ENCODE assay signal across 20 cellular contexts in genomic region chr10:124476043-124476725, GRCh38. TPM values are rescaled to one million over a fixed set of nuclear protein-coding genes. Genes with fewer than 3 reads are reported as not detected.
DNase-seq lines count a peak whose midpoint lies in the region; ATAC-seq, FAIRE-seq and TF ChIP-seq lines count a peak whose summit lies in the region.
"Had no signal": no experiment of that assay in that cellular context is flagged by ENCODE, and none has a peak within 500 bp of the region (broad histone marks: within the 10 kb centered on the region; RNA-seq: fewer than 3 reads in every experiment).

No MANE protein-coding gene starts in this region.

- TF ChIP-seq EP300 in H1 (IDR thresholded peaks at IDR 0.05; ENCODE audit: borderline replicate concordance in 1 of 2, low read depth in 2 of 2, low read length in 2 of 2) (no peak), HepG2 (IDR thresholded peaks at IDR 0.05; ENCODE audit: low read depth in 2 of 2, low read length in 2 of 2) (no peak), HepG2 (CRISPR knock-in tag; IDR thresholded peaks at IDR 0.05; ENCODE audit: borderline replicate concordance) (no peak; the same call in 1 of the 2 replicates)

- no peak overlapping the region for H4K91ac ChIP-seq in H1 (replicated peaks; ENCODE audit: insufficient read length, low read length)

- no TSS peak for BruUV-seq in HepG2 (replicated peaks; lab: Mats Ljungman, UMichigan)

- H3K9me3 ChIP-seq in H1 (ENCODE audit: insufficient read depth in 2 of 2, low read depth in 1 of 2, low read length in 1 of 2) (no peaks in the 10 kb centered on the region), HepG2 (ENCODE audit: low read length) (no peaks in the 10 kb centered on the region), small intestine (ENCODE audit: control insufficient read depth, low read depth) (no peaks in the 10 kb centered on the region)
- H3K9me3 ChIP-seq in naive thymus-derived CD4-positive, alpha-beta T cell (ENCODE audit: control insufficient read depth in 2 of 3, low read length in 3 of 3): no peaks in the 10 kb centered on the region
- H3K9me3 ChIP-seq: HAP-1, SK-N-SH had no signal

- no peak overlapping the region for H3K56ac ChIP-seq in H1 (replicated peaks; ENCODE audit: insufficient read length, low read depth, low read length)

- H4K5ac ChIP-seq in H1 (ENCODE audit: insufficient read length, low read depth, low read length): no peak overlapping the region

- no peak overlapping the region for H2BK120ac ChIP-seq in H1 (replicated peaks; ENCODE audit: low read depth, low read length)

- no peaks in the 10 kb centered on the region for H3K79me2 ChIP-seq in H1 (ENCODE audit: control insufficient read depth in 1 of 2, insufficient read depth in 2 of 2, low read length in 2 of 2)
- H3K79me2 ChIP-seq in HepG2 (ENCODE audit: insufficient read depth, low read length): no peaks in the 10 kb centered on the region

- peaks cover 4 to 22% (median 10%) of the 10 kb centered on the region in 4 experiments for H3K4me1 ChIP-seq in H1 (replicated peaks in 1 of 4; ENCODE audit: control insufficient read depth in 3 of 4, insufficient read depth in 4 of 4, low read length in 3 of 4)
- H3K4me1 ChIP-seq in HepG2 (ENCODE audit: insufficient read depth, low read length): peaks cover 79% of the 10 kb centered on the region
- peaks cover 0 to 3% of the 10 kb centered on the region in 2 donors for H3K4me1 ChIP-seq in small intestine (ENCODE audit: control insufficient read depth in 2 of 2, insufficient read depth in 1 of 2, low read depth in 1 of 2, low read length in 1 of 2)
- H3K4me1 ChIP-seq in naive thymus-derived CD4-positive, alpha-beta T cell (ENCODE audit: control insufficient read depth in 2 of 2, insufficient read depth in 2 of 2, low read length in 2 of 2): no peaks in the 10 kb centered on the region
- H3K4me1 ChIP-seq: HAP-1 had no signal

- no peaks in the 10 kb centered on the region for H3K36me3 Mint-ChIP-seq in naive thymus-derived CD4-positive, alpha-beta T cell

- H3K4me1 Mint-ChIP-seq in naive thymus-derived CD4-positive, alpha-beta T cell: peaks cover 0 to 12% (median 4%) of the 10 kb centered on the region in 7 donors

- H3K4me3 ChIP-seq in H1 (ENCODE audit: extremely low read depth in 1 of 4, insufficient read depth in 2 of 4, low read depth in 3 of 4, low read length in 4 of 4): no peak overlapping the region
- H3K4me3 ChIP-seq in HepG2 (replicated peaks in 1 of 3; ENCODE audit: insufficient read depth in 1 of 3, low read depth in 2 of 3, low read length in 3 of 3): peak overlapping the region; percentile 42 to 67 (median 54); a peak in 5 of 6 replicates
- no peak overlapping the region for H3K4me3 ChIP-seq in small intestine (ENCODE audit: low read depth in 1 of 2, low read length in 2 of 2)
- H3K4me3 ChIP-seq in naive thymus-derived CD4-positive, alpha-beta T cell (ENCODE audit: low read length): no peak overlapping the region
- H3K4me3 ChIP-seq: HAP-1 had no signal

- TF ChIP-seq POLR2A in H1 (IDR thresholded peaks at IDR 0.05; ENCODE audit: control extremely low read depth in 1 of 2, low read depth in 2 of 2, low read length in 2 of 2): no peak
- TF ChIP-seq POLR2A in HepG2 (IDR thresholded peaks at IDR 0.05; ENCODE audit: insufficient read depth in 1 of 2, low read depth in 2 of 2, low read length in 2 of 2): peak in 1 of 2 experiments; percentile 54; a peak in 1 of 4 replicates

- peak; percentile 83 for DNase-seq in DMS53 treated with DMSO at 0.1 percent for 48 hours (lab: John Stamatoyannopoulos, UW; ENCODE audit: unreplicated experiment)
- DNase-seq in H1 (ENCODE audit: low read depth in 1 of 2, low spot score in 2 of 2): no peak
- peak; percentile 80 for DNase-seq in HepG2 (ENCODE audit: low spot score)
- peak; percentile 98 for DNase-seq in small intestine
- no peak for DNase-seq in GF-D8 (lab: John Stamatoyannopoulos, UW)
- DNase-seq in NOMO-1 treated with dmso at 0.1 percent for 144 hours (lab: John Stamatoyannopoulos, UW; ENCODE audit: unreplicated experiment): no peak
- DNase-seq in naive thymus-derived CD4-positive, alpha-beta T cell: no peak
- DNase-seq: DMS153, NCI-H1048, NCI-H2081 treated with DMSO at 0.1 percent for 48 hours, NCI-H510A, SHP77, SK-N-SH had no signal

- H3K4me3 Mint-ChIP-seq in naive thymus-derived CD4-positive, alpha-beta T cell: no peak overlapping the region

- H3K27ac ChIP-seq in H1 (ENCODE audit: low read depth, low read length) (no peak overlapping the region), HepG2 (ENCODE audit: extremely low read length, insufficient read depth, low read length) (peak overlapping the region; percentile 57), small intestine (ENCODE audit: low read depth in 1 of 2, low read length in 1 of 2) (peak overlapping the region; percentile 49 to 82)
- H3K27ac ChIP-seq in naive thymus-derived CD4-positive, alpha-beta T cell (ENCODE audit: low read depth, low read length): no peak overlapping the region
- H3K27ac ChIP-seq: C4-2B, KMS-11 had no signal

- peak overlapping the region; percentile 90 for H2BK15ac ChIP-seq in H1 (ENCODE audit: low read length)

- H3K9ac ChIP-seq in H1 (replicated peaks in 1 of 4; ENCODE audit: extremely low read depth in 1 of 4, low read depth in 3 of 4, low read length in 3 of 4) (no peak overlapping the region), HepG2 (ENCODE audit: insufficient read depth, low read depth, low read length) (peak overlapping the region; percentile 55)
- H3K9ac ChIP-seq: KMS-11, SK-N-SH had no signal

- TF ChIP-seq RAD21 in H1 (IDR thresholded peaks at IDR 0.05 in 1 of 2, conservative IDR thresholded peaks at IDR 0.05 in 1 of 2; ENCODE audit: low read depth in 2 of 2, low read length in 2 of 2): no peak
- TF ChIP-seq RAD21 in HepG2 (CRISPR knock-in tag; IDR thresholded peaks at IDR 0.05): no peak

- peak overlapping the region; percentile 66; the same call in 1 of the 2 replicates for H2AK5ac ChIP-seq in H1 (ENCODE audit: low read depth, low read length)

- FAIRE-seq in H1 (lab: Jason Lieb, UNC): no peak
- FAIRE-seq in HepG2 (lab: Jason Lieb, UNC): peak; percentile 73
- FAIRE-seq in small intestine (lab: Jason Lieb, UNC): no peak
- FAIRE-seq: GM19239, RCC 7860 had no signal

- intact Hi-C loops in HepG2 (cut with micrococcal nuclease; ENCODE audit: unreplicated experiment): no loop called here
- intact Hi-C loops in naive thymus-derived CD4-positive, alpha-beta T cell (cut with micrococcal nuclease): no loop called here

- H3K36me3 ChIP-seq in H1 (ENCODE audit: control insufficient read depth in 2 of 4, insufficient read depth in 4 of 4, low read length in 3 of 4) (0 out of 8 replicates have a peak, but pooled peaks cover 0 to under 1% (median 0%) of the 10 kb centered on the region in 4 experiments), HepG2 (replicated peaks in 1 of 2; ENCODE audit: control insufficient read depth in 1 of 2, insufficient read depth in 2 of 2, low read length in 2 of 2) (no peaks in the 10 kb centered on the region), small intestine (ENCODE audit: control insufficient read depth in 2 of 2, insufficient read depth in 2 of 2, low read length in 2 of 2) (no peaks in the 10 kb centered on the region)
- H3K36me3 ChIP-seq in naive thymus-derived CD4-positive, alpha-beta T cell (ENCODE audit: control insufficient read depth in 2 of 3, insufficient read depth in 3 of 3, low read length in 3 of 3): no peaks in the 10 kb centered on the region
- H3K36me3 ChIP-seq: HAP-1 had no signal

- 0 out of 2 replicates have a peak overlapping the region, but pooled peaks have one; percentile 68 for H2BK12ac ChIP-seq in H1 (ENCODE audit: low read depth, low read length)

- H2BK20ac ChIP-seq in H1 (ENCODE audit: low read length): 0 out of 2 replicates have a peak overlapping the region, but pooled peaks have one; percentile 61

- WGBS in H1 (ENCODE audit: extremely low coverage in 1 of 2, insufficient coverage in 1 of 2, insufficient read length in 1 of 2, insufficient replicate concordance in 2 of 2, low coverage in 1 of 2, low lambda C conversion rate in 2 of 2, missing lambda C conversion rate in 1 of 2), 2 experiments: 93% methylated on average over 23 of the region's 23 CpGs; no CpG with 5 or more reads in 1 of the 2 experiments
- 23% methylated on average over 14 of the region's 23 CpGs for WGBS in HepG2 (ENCODE audit: low lambda C conversion rate)
- 42 to 80% (median 60%) methylated on average over 23 of the region's 23 CpGs for WGBS in small intestine, 3 donors

- H3K79me1 ChIP-seq in H1 (ENCODE audit: low read depth, low read length): peaks cover 3% of the 10 kb centered on the region; the same call in 1 of the 2 replicates

- CTCF ChIA-PET in H1 (lab: Charles Lee; ENCODE audit: partially characterized antibody) (interaction anchor here (0.5 to 1.3 kb wide), 5 partner anchors 27 to 334 kb away, joined by 3 to 4 read pairs (median 3); no protein-coding TSS in a partner anchor), HepG2 (lab: Yijun Ruan, JAX; ENCODE audit: low intra/inter-chr PET ratio, low total read pairs) (no interaction called here)
- CTCF ChIA-PET in naive thymus-derived CD4-positive, alpha-beta T cell (lab: Charles Lee): no interaction called here

- H3K9me3 Mint-ChIP-seq in naive thymus-derived CD4-positive, alpha-beta T cell: no peaks in the 10 kb centered on the region

- peak overlapping the region; percentile 26; the same call in 1 of the 2 replicates for H2BK5ac ChIP-seq in H1 (ENCODE audit: low read depth, low read length)

- H3K18ac ChIP-seq in H1 (ENCODE audit: extremely low read depth, low read length): no peak overlapping the region

- no peak overlapping the region; the same call in 1 of the 2 replicates for H4K8ac ChIP-seq in H1 (ENCODE audit: extremely low read depth, insufficient read depth, low read length)

- no peaks in the 10 kb centered on the region for H3K27me3 Mint-ChIP-seq in naive thymus-derived CD4-positive, alpha-beta T cell

- H3K23ac ChIP-seq in H1 (ENCODE audit: insufficient read length): no peak overlapping the region

- no peak overlapping the region for H3K14ac ChIP-seq in H1 (ENCODE audit: insufficient read length)

- H3K4me2 ChIP-seq in H1 (ENCODE audit: insufficient read depth in 1 of 2, low read depth in 2 of 2, low read length in 2 of 2) (no peak overlapping the region), HepG2 (ENCODE audit: low read depth, low read length) (peak overlapping the region; percentile 100)
- H3K4me2 ChIP-seq: KMS-11, SK-N-SH had no signal

- POLR2A ChIA-PET in H1 (lab: Charles Lee; ENCODE audit: partially characterized antibody) (interaction anchor here (1.2 kb wide), 1 partner anchor 14 kb away, joined by 4 read pairs; the partner anchor contains the start of gene LHPP), HepG2 (lab: Yijun Ruan, JAX) (interaction anchor here (1.0 to 1.9 kb wide), 8 partner anchors 8 to 412 kb away, joined by 3 to 11 read pairs (median 7); partner anchors contain the start of genes LHPP and OAT)
- POLR2A ChIA-PET in naive thymus-derived CD4-positive, alpha-beta T cell (lab: Charles Lee): no interaction called here

- H3K4ac ChIP-seq in H1 (replicated peaks; ENCODE audit: insufficient read length, low read depth, low read length): no peak overlapping the region

- peak; percentile 65 for ATAC-seq in HepG2
- ATAC-seq in HG03521 (IDR thresholded peaks at IDR 0.05; ENCODE audit: unreplicated experiment): no peak
- no peak for ATAC-seq in naive thymus-derived CD4-positive, alpha-beta T cell

- H3K27ac Mint-ChIP-seq in naive thymus-derived CD4-positive, alpha-beta T cell: no peak overlapping the region

- H3K27me3 ChIP-seq in H1 (replicated peaks in 1 of 4; ENCODE audit: control insufficient read depth in 3 of 4, extremely low read depth in 1 of 4, insufficient read depth in 3 of 4, low read length in 3 of 4) (no peaks in the 10 kb centered on the region), HepG2 (ENCODE audit: control insufficient read depth in 1 of 2, insufficient read depth in 2 of 2, low read length in 2 of 2) (no peaks in the 10 kb centered on the region), small intestine (ENCODE audit: control insufficient read depth in 2 of 2, insufficient read depth in 2 of 2, low read length in 2 of 2) (no peaks in the 10 kb centered on the region)
- no peaks in the 10 kb centered on the region for H3K27me3 ChIP-seq in naive thymus-derived CD4-positive, alpha-beta T cell (ENCODE audit: control insufficient read depth in 2 of 2, insufficient read depth in 2 of 2, low read length in 2 of 2)

- H4K20me1 ChIP-seq in H1 (replicated peaks in 1 of 2; ENCODE audit: control insufficient read depth in 1 of 2, insufficient read depth in 2 of 2, low read length in 2 of 2) (peaks cover 0 to 2% of the 10 kb centered on the region in 2 experiments), HepG2 (ENCODE audit: insufficient read depth, low read length) (no peaks in the 10 kb centered on the region)

- no peak overlapping the region for H2AFZ ChIP-seq in H1 (ENCODE audit: low read length)
- no peak overlapping the region for H2AFZ ChIP-seq in HepG2 (ENCODE audit: low read length)

- 0 out of 2 replicates have a peak, but pooled peaks cover 2% of the 10 kb centered on the region for H3K23me2 ChIP-seq in H1 (ENCODE audit: low read depth, low read length)

- in situ Hi-C loops in HepG2 (cut with HindIII; ENCODE audit: extremely low pct_ligation_motif_present, low pct_unique_long_range_greater_than_20kb): no loop called here

- TF ChIP-seq CTCF in H1 (IDR thresholded peaks at IDR 0.05; ENCODE audit: control extremely low read depth in 1 of 3, insufficient read depth in 1 of 3, low read depth in 1 of 3, low read length in 3 of 3): no peak
- no peak for TF ChIP-seq CTCF in HepG2 (CRISPR knock-in tag; IDR thresholded peaks at IDR 0.05)

RNA-seq across cellular contexts. Expression of gene LHPP, which starts 14.6 kb away (rescaled TPM):
- total RNA-seq in H1 (2021; fragmentation: NEBNext Ultra II Directional; extraction: Animal tissue kit (Norgen Biotek cat#: 25700)): 26.0 and 27.5 TPM in 2 replicates
- polyA plus RNA-seq in H1 (2011; rRNA removed) (45.0 and 50.5 TPM in 2 replicates), HepG2 (2011; rRNA removed) (13.1 and 13.7 TPM in 2 replicates), small intestine (10 to 100 TPM; 17.2 to 36.5 (median 33.5) TPM)
- 39.2 TPM for polyA plus RNA-seq in H1 (2011; cell fraction: cytosol; rRNA removed)
- polyA plus RNA-seq in H1 (2011; cell fraction: nucleus; rRNA removed): 40.4 TPM
- polyA plus RNA-seq in H1 (2012, experiment 1 of 2): 20.9 to 42.0 TPM (median 37.2 TPM) in 4 replicates
- polyA plus RNA-seq in H1 (2012, experiment 2 of 2): 36.6 TPM
- polyA plus RNA-seq in H1 (2013, experiment 1 of 2): 18.9 TPM
- polyA plus RNA-seq in H1 (2013, experiment 2 of 2): 18.9 TPM
- 19.6 and 21.2 TPM in 2 replicates for polyA minus RNA-seq in H1 (2011; rRNA and poly(A)+ RNA removed)
- 10.4 TPM for polyA minus RNA-seq in H1 (2011; cell fraction: cytosol; rRNA and poly(A)+ RNA removed)
- 24.9 TPM for polyA minus RNA-seq in H1 (2011; cell fraction: nucleus; rRNA and poly(A)+ RNA removed)
- 3.7 and 5.2 TPM in 2 replicates for total RNA-seq in HepG2 (2016; rRNA removed; fragmentation: Illumina TruSeq; extraction: Trizol)
- total RNA-seq in HepG2 (2016; cell fraction: cytosol; rRNA removed; fragmentation: Illumina TruSeq; extraction: Trizol; ENCODE audit: low read depth): 1.1 and 1.9 TPM in 2 replicates
- 4.7 and 6.3 TPM in 2 replicates for total RNA-seq in HepG2 (2016; cell fraction: insoluble cytoplasmic fraction; rRNA removed; fragmentation: Illumina TruSeq; extraction: Trizol)
- 1.9 TPM in 2 replicates for total RNA-seq in HepG2 (2016; cell fraction: membrane; rRNA removed; fragmentation: Illumina TruSeq; extraction: Trizol)
- total RNA-seq in HepG2 (2016; cell fraction: nucleus; rRNA removed; fragmentation: Illumina TruSeq; extraction: Trizol): 2.4 and 3.4 TPM in 2 replicates
- polyA plus RNA-seq in HepG2 (2011; cell fraction: cytosol; rRNA removed): 14.4 and 17.0 TPM in 2 replicates
- 11.1 and 11.2 TPM in 2 replicates for polyA plus RNA-seq in HepG2 (2011; cell fraction: nucleus; rRNA removed)
- 10.0 and 13.7 TPM in 2 replicates for polyA plus RNA-seq in HepG2 (2012)
- 3.8 and 5.7 TPM in 2 replicates for polyA plus RNA-seq in HepG2 (2016; cell fraction: cytosol; fragmentation: Illumina TruSeq; extraction: Trizol; ENCODE audit: low read depth)
- polyA plus RNA-seq in HepG2 (2016; cell fraction: insoluble cytoplasmic fraction; fragmentation: Illumina TruSeq; extraction: Trizol; ENCODE audit: low read depth): 7.2 and 9.2 TPM in 2 replicates
- 5.6 and 5.8 TPM in 2 replicates for polyA plus RNA-seq in HepG2 (2016; cell fraction: membrane; fragmentation: Illumina TruSeq; extraction: Trizol; ENCODE audit: low read depth)
- 5.1 and 7.2 TPM in 2 replicates for polyA plus RNA-seq in HepG2 (2016; cell fraction: nucleus; fragmentation: Illumina TruSeq; extraction: Trizol; ENCODE audit: insufficient read depth, low read depth)
- polyA minus RNA-seq in HepG2 (2011; rRNA and poly(A)+ RNA removed; ENCODE audit: low replicate concordance): 12.5 and 12.6 TPM in 2 replicates
- 6.0 and 7.2 TPM in 2 replicates for polyA minus RNA-seq in HepG2 (2011; cell fraction: cytosol; rRNA and poly(A)+ RNA removed)
- polyA minus RNA-seq in HepG2 (2011; cell fraction: nucleus; rRNA and poly(A)+ RNA removed): 7.0 and 9.8 TPM in 2 replicates
- total RNA-seq in naive thymus-derived CD4-positive, alpha-beta T cell: 10 to 100 TPM; 19.8 to 31.2 (median 27.6) TPM
- 10 to 100 TPM; 21.5 to 23.4 TPM for polyA plus RNA-seq in naive thymus-derived CD4-positive, alpha-beta T cell

RNA-seq across cellular contexts. Expression of gene NKX1-2, which starts 26.3 kb away (rescaled TPM):
- total RNA-seq in H1 (2021; fragmentation: NEBNext Ultra II Directional; extraction: Animal tissue kit (Norgen Biotek cat#: 25700)): 33.9 and 34.9 TPM in 2 replicates
- polyA plus RNA-seq in H1 (2011; rRNA removed): 11.5 and 12.7 TPM in 2 replicates
- 17.0 TPM for polyA plus RNA-seq in H1 (2011; cell fraction: cytosol; rRNA removed)
- polyA plus RNA-seq in H1 (2011; cell fraction: nucleus; rRNA removed): 9.4 TPM
- polyA plus RNA-seq in H1 (2012, experiment 1 of 2): 17.0 to 28.5 TPM (median 22.6 TPM) in 4 replicates
- 25.6 TPM for polyA plus RNA-seq in H1 (2012, experiment 2 of 2)
- 22.8 TPM for polyA plus RNA-seq in H1 (2013, experiment 1 of 2)
- polyA plus RNA-seq in H1 (2013, experiment 2 of 2): 23.9 TPM
- polyA minus RNA-seq in H1 (2011; rRNA and poly(A)+ RNA removed): 18.1 and 19.2 TPM in 2 replicates
- polyA minus RNA-seq in H1 (2011; cell fraction: cytosol; rRNA and poly(A)+ RNA removed): 29.8 TPM
- 15.2 TPM for polyA minus RNA-seq in H1 (2011; cell fraction: nucleus; rRNA and poly(A)+ RNA removed)
- total RNA-seq in HepG2 (2016; rRNA removed; fragmentation: Illumina TruSeq; extraction: Trizol): not detected in 2 replicates
- not detected in 2 replicates for total RNA-seq in HepG2 (2016; cell fraction: cytosol; rRNA removed; fragmentation: Illumina TruSeq; extraction: Trizol; ENCODE audit: low read depth)
- total RNA-seq in HepG2 (2016; cell fraction: insoluble cytoplasmic fraction; rRNA removed; fragmentation: Illumina TruSeq; extraction: Trizol): not detected in 2 replicates
- total RNA-seq in HepG2 (2016; cell fraction: membrane; rRNA removed; fragmentation: Illumina TruSeq; extraction: Trizol): not detected in 2 replicates
- total RNA-seq in HepG2 (2016; cell fraction: nucleus; rRNA removed; fragmentation: Illumina TruSeq; extraction: Trizol): not detected in 2 replicates
- polyA plus RNA-seq in HepG2 (2011; rRNA removed): not detected in 2 replicates
- polyA plus RNA-seq in HepG2 (2011; cell fraction: cytosol; rRNA removed): not detected in 2 replicates
- not detected in 2 replicates for polyA plus RNA-seq in HepG2 (2011; cell fraction: nucleus; rRNA removed)
- not detected in 2 replicates for polyA plus RNA-seq in HepG2 (2012)
- not detected in 2 replicates for polyA plus RNA-seq in HepG2 (2016; cell fraction: cytosol; fragmentation: Illumina TruSeq; extraction: Trizol; ENCODE audit: low read depth)
- not detected in 2 replicates for polyA plus RNA-seq in HepG2 (2016; cell fraction: insoluble cytoplasmic fraction; fragmentation: Illumina TruSeq; extraction: Trizol; ENCODE audit: low read depth)
- polyA plus RNA-seq in HepG2 (2016; cell fraction: membrane; fragmentation: Illumina TruSeq; extraction: Trizol; ENCODE audit: low read depth): not detected in 2 replicates
- not detected in 2 replicates for polyA plus RNA-seq in HepG2 (2016; cell fraction: nucleus; fragmentation: Illumina TruSeq; extraction: Trizol; ENCODE audit: insufficient read depth, low read depth)
- polyA minus RNA-seq in HepG2 (2011; rRNA and poly(A)+ RNA removed; ENCODE audit: low replicate concordance): not detected in 2 replicates
- not detected in 2 replicates for polyA minus RNA-seq in HepG2 (2011; cell fraction: cytosol; rRNA and poly(A)+ RNA removed)
- not detected in 2 replicates for polyA minus RNA-seq in HepG2 (2011; cell fraction: nucleus; rRNA and poly(A)+ RNA removed)
- polyA plus RNA-seq in small intestine: under 1 TPM in 1 of 3 donors, not detected in 2; 0.06 TPM
- not detected for total RNA-seq in naive thymus-derived CD4-positive, alpha-beta T cell
- polyA plus RNA-seq in naive thymus-derived CD4-positive, alpha-beta T cell: not detected
- total RNA-seq: A673 had no signal
- polyA plus RNA-seq: SK-N-SH had no signal

RNA-seq across cellular contexts. Expression of gene OAT, which starts 57.5 kb away (rescaled TPM):
- 121 TPM in 2 replicates for total RNA-seq in H1 (2021; fragmentation: NEBNext Ultra II Directional; extraction: Animal tissue kit (Norgen Biotek cat#: 25700))
- polyA plus RNA-seq in H1 (2011; rRNA removed): 40.3 and 67.8 TPM in 2 replicates
- polyA plus RNA-seq in H1 (2011; cell fraction: cytosol; rRNA removed): 78.9 TPM
- polyA plus RNA-seq in H1 (2011; cell fraction: nucleus; rRNA removed): 33.9 TPM
- 69.7 to 96.8 TPM (median 81.5 TPM) in 4 replicates for polyA plus RNA-seq in H1 (2012, experiment 1 of 2)
- polyA plus RNA-seq in H1 (2012, experiment 2 of 2): 10.6 TPM
- 57.5 TPM for polyA plus RNA-seq in H1 (2013, experiment 1 of 2)
- polyA plus RNA-seq in H1 (2013, experiment 2 of 2): 54.5 TPM
- polyA minus RNA-seq in H1 (2011; rRNA and poly(A)+ RNA removed): 65.2 and 99.5 TPM in 2 replicates
- polyA minus RNA-seq in H1 (2011; cell fraction: cytosol; rRNA and poly(A)+ RNA removed): 42.3 TPM
- polyA minus RNA-seq in H1 (2011; cell fraction: nucleus; rRNA and poly(A)+ RNA removed): 33.1 TPM
- total RNA-seq in HepG2 (2016; rRNA removed; fragmentation: Illumina TruSeq; extraction: Trizol): 96.7 and 152 TPM in 2 replicates
- 10.4 and 13.0 TPM in 2 replicates for total RNA-seq in HepG2 (2016; cell fraction: cytosol; rRNA removed; fragmentation: Illumina TruSeq; extraction: Trizol; ENCODE audit: low read depth)
- total RNA-seq in HepG2 (2016; cell fraction: insoluble cytoplasmic fraction; rRNA removed; fragmentation: Illumina TruSeq; extraction: Trizol): 94.1 and 153 TPM in 2 replicates
- 14.4 and 16.9 TPM in 2 replicates for total RNA-seq in HepG2 (2016; cell fraction: membrane; rRNA removed; fragmentation: Illumina TruSeq; extraction: Trizol)
- 41.8 and 47.5 TPM in 2 replicates for total RNA-seq in HepG2 (2016; cell fraction: nucleus; rRNA removed; fragmentation: Illumina TruSeq; extraction: Trizol)
- 72.7 and 87.8 TPM in 2 replicates for polyA plus RNA-seq in HepG2 (2011; rRNA removed)
- polyA plus RNA-seq in HepG2 (2011; cell fraction: cytosol; rRNA removed): 51.4 and 77.1 TPM in 2 replicates
- polyA plus RNA-seq in HepG2 (2011; cell fraction: nucleus; rRNA removed): 20.7 and 25.9 TPM in 2 replicates
- 48.6 and 50.0 TPM in 2 replicates for polyA plus RNA-seq in HepG2 (2012)
- polyA plus RNA-seq in HepG2 (2016; cell fraction: cytosol; fragmentation: Illumina TruSeq; extraction: Trizol; ENCODE audit: low read depth): 4.1 TPM in 2 replicates
- 119 and 129 TPM in 2 replicates for polyA plus RNA-seq in HepG2 (2016; cell fraction: insoluble cytoplasmic fraction; fragmentation: Illumina TruSeq; extraction: Trizol; ENCODE audit: low read depth)
- 9.8 and 10.1 TPM in 2 replicates for polyA plus RNA-seq in HepG2 (2016; cell fraction: membrane; fragmentation: Illumina TruSeq; extraction: Trizol; ENCODE audit: low read depth)
- polyA plus RNA-seq in HepG2 (2016; cell fraction: nucleus; fragmentation: Illumina TruSeq; extraction: Trizol; ENCODE audit: insufficient read depth, low read depth): 56.3 and 59.0 TPM in 2 replicates
- polyA minus RNA-seq in HepG2 (2011; rRNA and poly(A)+ RNA removed; ENCODE audit: low replicate concordance): 28.4 and 56.2 TPM in 2 replicates
- polyA minus RNA-seq in HepG2 (2011; cell fraction: cytosol; rRNA and poly(A)+ RNA removed): 46.3 and 52.4 TPM in 2 replicates
- 28.8 and 40.4 TPM in 2 replicates for polyA minus RNA-seq in HepG2 (2011; cell fraction: nucleus; rRNA and poly(A)+ RNA removed)
- 1,000 to 10,000 TPM in 1 of 3 donors, 100 to 1,000 TPM in 2; 247 to 1,393 (median 653) TPM for polyA plus RNA-seq in small intestine
- 10 to 100 TPM; 29.6 to 47.0 (median 39.1) TPM for total RNA-seq in naive thymus-derived CD4-positive, alpha-beta T cell
- 10 to 100 TPM; 78.9 to 80.0 TPM for polyA plus RNA-seq in naive thymus-derived CD4-positive, alpha-beta T cell

Comparison
In these comparisons a context has a peak if more than half of its experiments do, and no peak if none do; other contexts are left out.
1. DNase-seq: peak in DMS53 treated with DMSO at 0.1 percent for 48 hours (single experiment), HepG2 (single experiment) and small intestine (single experiment); none in H1 (0 of 2), GF-D8 (single experiment), NOMO-1 treated with dmso at 0.1 percent for 144 hours (single experiment) and naive thymus-derived CD4-positive, alpha-beta T cell (0 of 9).
2. H3K27ac ChIP-seq: peak in HepG2 (single experiment) and small intestine (2 of 2); none in H1 (single experiment) and naive thymus-derived CD4-positive, alpha-beta T cell (single experiment).
3. H3K4me3 ChIP-seq: peak in HepG2 (3 of 3); none in H1 (0 of 4), small intestine (0 of 2) and naive thymus-derived CD4-positive, alpha-beta T cell (single experiment).
4. RNA of gene NKX1-2, which starts 26.3 kb away (polyA plus RNA-seq): 9.4 to 28.5 TPM in H1; not detected in HepG2, 0.06 TPM in small intestine and not detected in naive thymus-derived CD4-positive, alpha-beta T cell; every median in the first group is over 4 times any median in the second.